Comparison of ENCODE assay signal across 8 cellular contexts in genomic region chr16:4184038-4184702, GRCh38. TPM values are rescaled to one million over a fixed set of nuclear protein-coding genes. Genes with fewer than 3 reads are reported as not detected.
DNase-seq lines count a peak whose midpoint lies in the region; ATAC-seq, FAIRE-seq and TF ChIP-seq lines count a peak whose summit lies in the region.

No MANE protein-coding gene starts in this region.

- H3K4me1 Mint-ChIP-seq in progenitor cell of endocrine pancreas (ENCODE audit: low read depth) = peaks cover 5% of the 10 kb centered on the region

- TF ChIP-seq POLR2A in GM12891 (IDR thresholded peaks at IDR 0.05; ENCODE audit: low read depth, low read length) = no peak; the same call in 1 of the 2 replicates

- no peaks in the 10 kb centered on the region for H3K27me3 ChIP-seq in SJCRH30

- ATAC-seq in GM21367 (IDR thresholded peaks at IDR 0.05; ENCODE audit: unreplicated experiment) = no peak

- peak overlapping the region; percentile 74 for H3K4me3 Mint-ChIP-seq in progenitor cell of endocrine pancreas (ENCODE audit: low read depth)

- FAIRE-seq in GM12891 (lab: Jason Lieb, UNC) = peak; percentile 98

- TF ChIP-seq CTCF in fibroblast of mammary gland (conservative IDR thresholded peaks at IDR 0.05; ENCODE audit: control insufficient read depth, insufficient read depth, low read depth, low read length) (no peak), progenitor cell of endocrine pancreas (IDR thresholded peaks at IDR 0.05; ENCODE audit: unreplicated experiment) (no peak)

- no peaks in the 10 kb centered on the region for H3K4me1 ChIP-seq in SJCRH30

- H3K4me3 ChIP-seq in SJCRH30 = peak overlapping the region; percentile 66
- peak overlapping the region; percentile 59 for H3K4me3 ChIP-seq in fibroblast of mammary gland (ENCODE audit: control insufficient read depth, low read depth, low read length)

- H3K9me3 ChIP-seq in SJCRH30 (replicated peaks) = no peaks in the 10 kb centered on the region

- peak overlapping the region; percentile 65 for H3K27ac Mint-ChIP-seq in progenitor cell of endocrine pancreas

- no peaks in the 10 kb centered on the region for H3K9me3 Mint-ChIP-seq in progenitor cell of endocrine pancreas (ENCODE audit: low read depth)

- no peak for DNase-seq in GM12891 (ENCODE audit: insufficient read length, low spot score)
- no peak for DNase-seq in SJCRH30
- DNase-seq in fibroblast of mammary gland (ENCODE audit: low read depth) = no peak
- DNase-seq in progenitor cell of endocrine pancreas (ENCODE audit: low spot score, unreplicated experiment) = no peak
- DNase-seq in stimulated activated CD4-positive, alpha-beta T cell treated with anti-CD3 and anti-CD28 coated beads, Interleukin-12 subunit alpha, Interleukin-12 subunit beta, amount 100 ng/mL, for 4 hours = no peak
- DNase-seq in inferior parietal cortex (ENCODE audit: extremely low spot score) = no peak
- no peak for DNase-seq in Kasumi-1 (lab: John Stamatoyannopoulos, UW)

- H3K27me3 Mint-ChIP-seq in progenitor cell of endocrine pancreas = peaks cover 18% of the 10 kb centered on the region

- H3K27ac ChIP-seq in SJCRH30 = no peak overlapping the region

- no peaks in the 10 kb centered on the region for H3K36me3 ChIP-seq in SJCRH30

- H3K36me3 Mint-ChIP-seq in progenitor cell of endocrine pancreas (ENCODE audit: insufficient read depth) = no peaks in the 10 kb centered on the region

TF ChIP-seq in GM12891, 5 proteins besides CTCF, POLR2A, EP300 and RAD21:
- no peak for TF ChIP-seq SPI1 (IDR thresholded peaks at IDR 0.05; ENCODE audit: low read depth, low read length)
- no peak for TF ChIP-seq TAF1 (IDR thresholded peaks at IDR 0.05; ENCODE audit: low read depth, low read length)
- TF ChIP-seq POU2F2 (IDR thresholded peaks at IDR 0.05; ENCODE audit: low read depth, low read length) = no peak
- no peak for TF ChIP-seq POLR2AphosphoS5 (IDR thresholded peaks at IDR 0.05; ENCODE audit: low read depth, low read length)
- no peak for TF ChIP-seq PAX5 (IDR thresholded peaks at IDR 0.05; ENCODE audit: insufficient read depth, low read length, severe bottlenecking)
TF ChIP-seq in GM12891: peak in this region for 0.

RNA-seq across cellular contexts. Expression of gene SRL, which starts 57.7 kb away (rescaled TPM):
- not detected for polyA plus RNA-seq in GM12891 (2012; ENCODE audit: low read depth, missing spikeins)
- 68.3 and 71.0 TPM in 2 replicates for total RNA-seq in SJCRH30 (2014; rRNA removed; shearing (Covaris generic))
- 0.09 TPM in 1 of 2 replicates, not detected in the other for total RNA-seq in progenitor cell of endocrine pancreas

Comparison
In these comparisons a context has a peak if more than half of its experiments do, and no peak if none do; other contexts are left out.
1. RNA of gene SRL, which starts 57.7 kb away (total RNA-seq): 68.3 to 71.0 TPM in SJCRH30; 0.09 TPM in progenitor cell of endocrine pancreas; every median in the first group is over 10 times any median in the second.